10 cellular contexts compared by ENCODE assay signal in genomic region chr6:107124934-107125348, GRCh38. TPM values are rescaled to one million over a fixed set of nuclear protein-coding genes. Genes with fewer than 3 reads are reported as not detected.
DNase-seq lines count a peak whose midpoint lies in the region; ATAC-seq, FAIRE-seq and TF ChIP-seq lines count a peak whose summit lies in the region.
"Had no signal": no experiment of that assay in that cellular context is flagged by ENCODE, and none has a peak within 500 bp of the region (broad histone marks: within the 10 kb centered on the region; RNA-seq: fewer than 3 reads in every experiment).

No MANE protein-coding gene starts in this region.

- H3K27ac Mint-ChIP-seq in activated CD4-positive, alpha-beta T cell treated with anti-CD3 and anti-CD28 coated beads for 36 hours = no peak overlapping the region
- H3K27ac Mint-ChIP-seq in stimulated activated memory B cell treated with anti-CD40 and anti-IgM and Interleukin-4, amounts not matched to agents 10 μg/mL and 1 μg/mL and 100 μg/mL, for 72 hours = no peak overlapping the region

- peaks cover 1% of the 10 kb centered on the region for H3K27me3 Mint-ChIP-seq in activated CD4-positive, alpha-beta T cell treated with anti-CD3 and anti-CD28 coated beads for 36 hours
- H3K27me3 Mint-ChIP-seq in stimulated activated memory B cell treated with anti-CD40 and anti-IgM and Interleukin-4, amounts not matched to agents 10 μg/mL and 1 μg/mL and 100 μg/mL, for 72 hours = no peaks in the 10 kb centered on the region

- intact Hi-C loops in activated CD4-positive, alpha-beta T cell treated with anti-CD3 and anti-CD28 coated beads for 36 hours (cut with DNase I, micrococcal nuclease) = no loop called here

- POLR2A ChIA-PET in activated CD4-positive, alpha-beta T cell treated with anti-CD3 and anti-CD28 coated beads for 36 hours (lab: Charles Lee) = interaction anchor here (0.6 kb wide), 1 partner anchor 348 kb away, joined by 6 read pairs; no protein-coding TSS in a partner anchor

- no peak for FAIRE-seq in H54 (lab: Jason Lieb, UNC)
- FAIRE-seq in GM12892 (lab: Jason Lieb, UNC) = no peak
- FAIRE-seq: endometrium, keratinocyte had no signal

- CTCF ChIA-PET in activated CD4-positive, alpha-beta T cell treated with anti-CD3 and anti-CD28 coated beads for 36 hours (lab: Charles Lee) = interaction anchor here (0.8 to 1.5 kb wide), 2 partner anchors 11 to 127 kb away, joined by 5 to 8 read pairs; no protein-coding TSS in a partner anchor

- peak; percentile 68 for ATAC-seq in activated CD4-positive, alpha-beta T cell treated with anti-CD3 and anti-CD28 coated beads for 36 hours
- peak; percentile 59 for ATAC-seq in HG02840 (IDR thresholded peaks at IDR 0.05; ENCODE audit: low FRiP score, unreplicated experiment)
- ATAC-seq in stimulated activated memory B cell treated with anti-CD40 and anti-IgM and Interleukin-4, amounts not matched to agents 10 μg/mL and 1 μg/mL and 100 μg/mL, for 72 hours = peak; percentile 78

- H3K4me1 Mint-ChIP-seq in activated CD4-positive, alpha-beta T cell treated with anti-CD3 and anti-CD28 coated beads for 36 hours = no peaks in the 10 kb centered on the region
- H3K4me1 Mint-ChIP-seq in stimulated activated memory B cell treated with anti-CD40 and anti-IgM and Interleukin-4, amounts not matched to agents 10 μg/mL and 1 μg/mL and 100 μg/mL, for 72 hours = peaks cover 21% of the 10 kb centered on the region

- no peak for DNase-seq in activated CD4-positive, alpha-beta T cell treated with anti-CD3 and anti-CD28 coated beads for 36 hours
- DNase-seq in activated CD4-positive, alpha-beta T cell treated with anti-CD3 and anti-CD28 coated beads, Interleukin-2, amount 50 U/mL, for 48 hours = no peak
- DNase-seq in NCI-H69 (lab: John Stamatoyannopoulos, UW) = peak; percentile 62
- DNase-seq in H54 (ENCODE audit: insufficient read length, low spot score) = no peak
- DNase-seq in GM12892 (ENCODE audit: insufficient read length) = no peak
- DNase-seq in activated T-cell treated with anti-CD3 and anti-CD28 coated beads, Interleukin-2, amount 50 U/mL, for 1 hour = no peak

- no peaks in the 10 kb centered on the region for H3K9me3 Mint-ChIP-seq in activated CD4-positive, alpha-beta T cell treated with anti-CD3 and anti-CD28 coated beads for 36 hours (ENCODE audit: low read depth)
- H3K9me3 Mint-ChIP-seq in stimulated activated memory B cell treated with anti-CD40 and anti-IgM and Interleukin-4, amounts not matched to agents 10 μg/mL and 1 μg/mL and 100 μg/mL, for 72 hours = no peaks in the 10 kb centered on the region

- H3K36me3 Mint-ChIP-seq in activated CD4-positive, alpha-beta T cell treated with anti-CD3 and anti-CD28 coated beads for 36 hours (ENCODE audit: low read depth) = no peaks in the 10 kb centered on the region
- no peaks in the 10 kb centered on the region for H3K36me3 Mint-ChIP-seq in stimulated activated memory B cell treated with anti-CD40 and anti-IgM and Interleukin-4, amounts not matched to agents 10 μg/mL and 1 μg/mL and 100 μg/mL, for 72 hours

- H3K4me3 Mint-ChIP-seq in activated CD4-positive, alpha-beta T cell treated with anti-CD3 and anti-CD28 coated beads for 36 hours = no peak overlapping the region
- H3K4me3 Mint-ChIP-seq in stimulated activated memory B cell treated with anti-CD40 and anti-IgM and Interleukin-4, amounts not matched to agents 10 μg/mL and 1 μg/mL and 100 μg/mL, for 72 hours = no peak overlapping the region

- TF ChIP-seq POLR2A in H54 (IDR thresholded peaks at IDR 0.05; ENCODE audit: low read depth, low read length) (no peak), GM12892 (IDR thresholded peaks at IDR 0.05; ENCODE audit: low read depth, low read length) (no peak)

RNA-seq across cellular contexts. Expression of gene BEND3, which starts 9.6 kb away (rescaled TPM):
- 1 to 10 TPM; 5.0 to 5.5 TPM for total RNA-seq in activated CD4-positive, alpha-beta T cell treated with anti-CD3 and anti-CD28 coated beads for 36 hours
- 1.8 TPM for polyA plus RNA-seq in GM12892 (2012; ENCODE audit: missing spikeins)
